ENCODE assay signal across 8 cellular contexts in genomic region chr17:79707931-79708891, GRCh38. TPM values are rescaled to one million over a fixed set of nuclear protein-coding genes. Genes with fewer than 3 reads are reported as not detected.
DNase-seq lines count a peak whose midpoint lies in the region; ATAC-seq and TF ChIP-seq lines count a peak whose summit lies in the region.

No MANE protein-coding gene starts in this region.

- POLR2A ChIA-PET in GM10248 (lab: Yijun Ruan, JAX): no interaction called here

- no peak for TF ChIP-seq POLR2A in breast epithelium (IDR thresholded peaks at IDR 0.05)
- no peak for TF ChIP-seq POLR2A in GM18505 (IDR thresholded peaks at IDR 0.05; ENCODE audit: borderline replicate concordance, extremely low read depth, insufficient read depth, insufficient read length)

- H3K27me3 ChIP-seq in breast epithelium: peaks cover 0 to 44% of the 10 kb centered on the region in 2 donors

- ATAC-seq in HG03135 (IDR thresholded peaks at IDR 0.05; ENCODE audit: unreplicated experiment) (no peak), GM18505 (IDR thresholded peaks at IDR 0.05; ENCODE audit: unreplicated experiment) (no peak)

- no peak overlapping the region for H3K27ac ChIP-seq in breast epithelium

- TF ChIP-seq CTCF in GM10248 (IDR thresholded peaks at IDR 0.05; ENCODE audit: control extremely low read depth, extremely low read depth, low read depth, missing control alignments) (peak; percentile 81), WI38 (IDR thresholded peaks at IDR 0.05; ENCODE audit: low read depth, low read length) (peak; percentile 70), breast epithelium (IDR thresholded peaks at IDR 0.05) (peak; percentile 45 to 78 (median 70))

- intact Hi-C loops in breast epithelium (cut with DNase I; ENCODE audit: low total_unique reads): no loop called here

- H3K9me3 ChIP-seq in breast epithelium: no peaks in the 10 kb centered on the region

- H3K4me1 ChIP-seq in breast epithelium: no peaks in the 10 kb centered on the region

- CTCF ChIA-PET in GM10248 (lab: Yijun Ruan, JAX): interaction anchor here (0.7 to 2.6 kb wide), 16 partner anchors 9 to 663 kb away, joined by 3 to 17 read pairs (median 4); no protein-coding TSS in a partner anchor

- no peaks in the 10 kb centered on the region for H3K36me3 ChIP-seq in breast epithelium

- H3K4me3 ChIP-seq in WI38 (ENCODE audit: low read depth, low read length): no peak overlapping the region
- H3K4me3 ChIP-seq in breast epithelium: peak overlapping the region in 1 of 3 donors; percentile 53

- DNase-seq in GM10248 (ENCODE audit: extremely low spot score) (peak; percentile 76), NCI-H1092 treated with DMSO at 0.1 percent for 48 hours (lab: John Stamatoyannopoulos, UW) (peak; percentile 62), breast epithelium (ENCODE audit: low spot score in 2 of 2) (peak in 1 of 2 donors; percentile 35), kidney tubule cell (ENCODE audit: low spot score) (peak; percentile 48)
- DNase-seq in stimulated activated CD4-positive, alpha-beta T cell treated with anti-CD3 and anti-CD28 coated beads, Interleukin-4, amount 100 ng/mL, for 24 hours: peak; percentile 66

RNA-seq across cellular contexts. Expression of gene ENPP7, which starts 22.5 kb away (rescaled TPM):
- not detected for total RNA-seq in breast epithelium
